22 cellular contexts compared by ENCODE assay signal in the genomic region with DNA sequence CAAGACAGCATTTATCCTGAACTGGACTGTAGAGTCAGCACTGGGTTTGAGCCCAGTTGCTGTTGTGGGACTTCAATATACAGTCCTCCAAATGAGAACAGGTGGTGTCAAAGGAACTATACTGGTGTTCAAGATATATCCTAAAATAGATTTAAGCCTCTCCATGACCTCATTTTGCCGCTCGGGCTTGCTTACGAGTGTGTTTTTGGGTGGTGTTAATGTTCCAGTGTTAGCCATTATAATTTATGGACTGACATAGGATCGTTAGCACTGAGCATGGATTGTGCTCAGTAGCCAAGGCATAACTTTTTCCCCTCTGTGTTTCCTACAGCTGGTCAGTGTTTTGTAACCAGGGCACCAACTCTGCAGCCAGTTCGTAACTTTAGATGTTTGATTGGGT.
A peak's percentile ranks its signal among the peaks of the same experiment; 100 is the strongest.
DNase-seq lines count a peak whose midpoint lies in the region; ATAC-seq and TF ChIP-seq lines count a peak whose summit lies in the region.
"Had no signal": no experiment of that assay in that cellular context is flagged by ENCODE, and none has a peak within 500 bp of the region (broad histone marks: within the 10 kb centered on the region; RNA-seq: fewer than 3 reads in every experiment).

No MANE protein-coding gene starts in this region.

- ATAC-seq in gastrocnemius medialis = peak; percentile 98
- no peak for ATAC-seq in activated CD8-positive, alpha-beta T cell treated with anti-CD3 and anti-CD28 coated beads for 36 hours
- ATAC-seq: CD8-positive, alpha-beta T cell; GM12878; GM23338 had no signal

- no peaks in the 10 kb centered on the region for H3K4me1 Mint-ChIP-seq in activated CD8-positive, alpha-beta T cell treated with anti-CD3 and anti-CD28 coated beads for 36 hours (ENCODE audit: low read depth)
- H3K4me1 Mint-ChIP-seq: CD4-positive, CD25-positive, alpha-beta regulatory T cell had no signal

- H3K27me3 ChIP-seq in SJCRH30 (no peaks in the 10 kb centered on the region), gastrocnemius medialis (no peaks in the 10 kb centered on the region)
- H3K27me3 ChIP-seq: BLaER1 had no signal

- H3K9me3 Mint-ChIP-seq in activated CD8-positive, alpha-beta T cell treated with anti-CD3 and anti-CD28 coated beads for 36 hours = peaks cover 1% of the 10 kb centered on the region
- H3K9me3 Mint-ChIP-seq: GM23338 had no signal

- H3K9me3 ChIP-seq in SJCRH30 (replicated peaks) (no peaks in the 10 kb centered on the region), gastrocnemius medialis (no peaks in the 10 kb centered on the region)
- H3K9me3 ChIP-seq: BLaER1, Caco-2, HAP-1 had no signal

- in situ Hi-C loops in G401 (cut with HindIII; ENCODE audit: low sequenced_read_pairs) = no loop called here
- in situ Hi-C loops in gastrocnemius medialis (cut with MboI; ENCODE audit: low sequenced_read_pairs in 4 of 4) = no loop called here
- in situ Hi-C loops in GM13977 (cut with MboI; ENCODE audit: low pct_unique_long_range_greater_than_20kb, low sequenced_read_pairs, unreplicated experiment) = no loop called here

- TF ChIP-seq CTCF in gastrocnemius medialis (IDR thresholded peaks at IDR 0.05 in 4 of 5, conservative IDR thresholded peaks at IDR 0.05 in 1 of 5) = no peak
- no peak for TF ChIP-seq CTCF in RWPE1 (conservative IDR thresholded peaks at IDR 0.05; ENCODE audit: low read depth)
- TF ChIP-seq CTCF in GM13977 (IDR thresholded peaks at IDR 0.05; ENCODE audit: extremely low read depth, insufficient read depth, missing control alignments) = no peak
- no peak for TF ChIP-seq CTCF in activated CD8-positive, alpha-beta T cell treated with anti-CD3 and anti-CD28 coated beads for 36 hours (IDR thresholded peaks at IDR 0.05)

- POLR2A ChIA-PET in RWPE1 (lab: Yijun Ruan, JAX; ENCODE audit: low non-redundant PET) = no interaction called here
- POLR2A ChIA-PET in activated CD8-positive, alpha-beta T cell treated with anti-CD3 and anti-CD28 coated beads for 36 hours (lab: Charles Lee) = no interaction called here

- no peak for TF ChIP-seq POLR2A in gastrocnemius medialis (IDR thresholded peaks at IDR 0.05)

- H3K4me1 ChIP-seq in SJCRH30 (peaks cover 2% of the 10 kb centered on the region; the same call in 1 of the 2 replicates), gastrocnemius medialis (peaks cover 10 to 16% of the 10 kb centered on the region in 2 donors)
- H3K4me1 ChIP-seq: BLaER1, Caco-2, HAP-1 had no signal

- H3K36me3 Mint-ChIP-seq in activated CD8-positive, alpha-beta T cell treated with anti-CD3 and anti-CD28 coated beads for 36 hours (ENCODE audit: low read depth) = no peaks in the 10 kb centered on the region
- H3K36me3 Mint-ChIP-seq: CD4-positive, CD25-positive, alpha-beta regulatory T cell; CD8-positive, alpha-beta T cell had no signal

- peaks cover under 1% of the 10 kb centered on the region for H3K27me3 Mint-ChIP-seq in activated CD8-positive, alpha-beta T cell treated with anti-CD3 and anti-CD28 coated beads for 36 hours
- H3K27me3 Mint-ChIP-seq: B cell; CD4-positive, CD25-positive, alpha-beta regulatory T cell had no signal

- H3K4me3 Mint-ChIP-seq in activated CD8-positive, alpha-beta T cell treated with anti-CD3 and anti-CD28 coated beads for 36 hours = no peak overlapping the region
- H3K4me3 Mint-ChIP-seq: B cell; CD4-positive, CD25-positive, alpha-beta regulatory T cell; CD8-positive, alpha-beta T cell; GM23338; HFFc6 had no signal

- DNase-seq in G401 (ENCODE audit: low spot score) (peak; percentile 2), SJCRH30 (peak; percentile 36 to 58), myocyte (ENCODE audit: low read depth) (peak; percentile 84), gastrocnemius medialis (peak; percentile 70 to 85), RWPE1 (ENCODE audit: low spot score) (no peak), GM13977 (ENCODE audit: low spot score) (no peak), NCI-H2196 treated with DMSO at 0.1 percent for 48 hours (lab: John Stamatoyannopoulos, UW; ENCODE audit: unreplicated experiment) (no peak)
- no peak for DNase-seq in activated CD8-positive, alpha-beta T cell treated with anti-CD3 and anti-CD28 coated beads for 36 hours
- DNase-seq: Caco-2; CD4-positive, CD25-positive, alpha-beta regulatory T cell; CD8-positive, alpha-beta T cell; DMS153; DND-41; GDM1; HFFc6 had no signal

- intact Hi-C loops in gastrocnemius medialis (cut with DNase I; ENCODE audit: low total_unique reads) = loop anchor here (1.0 to 10.0 kb wide), 4 partner anchors 37 to 878 kb away; partner anchors contain the start of gene TLE1
- intact Hi-C loops in activated CD8-positive, alpha-beta T cell treated with anti-CD3 and anti-CD28 coated beads for 36 hours (cut with micrococcal nuclease) = no loop called here

- H3K36me3 ChIP-seq in SJCRH30 (no peaks in the 10 kb centered on the region), gastrocnemius medialis (no peaks in the 10 kb centered on the region)
- H3K36me3 ChIP-seq: BLaER1, HAP-1 had no signal

- H3K27ac ChIP-seq in SJCRH30 (no peak overlapping the region), gastrocnemius medialis (peak overlapping the region; percentile 48 to 82 (median 72)), RWPE1 (no peak overlapping the region)
- H3K27ac ChIP-seq: 22Rv1, BLaER1, C4-2B had no signal

- no peak overlapping the region for H3K27ac Mint-ChIP-seq in activated CD8-positive, alpha-beta T cell treated with anti-CD3 and anti-CD28 coated beads for 36 hours
- H3K27ac Mint-ChIP-seq: B cell; CD4-positive, CD25-positive, alpha-beta regulatory T cell; CD8-positive, alpha-beta T cell; GM23338; HFFc6 had no signal

- CTCF ChIA-PET in RWPE1 (lab: Yijun Ruan, JAX) = no interaction called here
- CTCF ChIA-PET in activated CD8-positive, alpha-beta T cell treated with anti-CD3 and anti-CD28 coated beads for 36 hours (lab: Charles Lee) = no interaction called here

- H3K4me3 ChIP-seq in SJCRH30 (no peak overlapping the region), gastrocnemius medialis (no peak overlapping the region)
- H3K4me3 ChIP-seq: BLaER1, GM12878, GM23338, HAP-1 had no signal

Comparison
In these comparisons a context has a peak if more than half of its experiments do, and no peak if none do; other contexts are left out.
1. DNase-seq: peak in G401 (single experiment), SJCRH30 (2 of 2), myocyte (single experiment) and gastrocnemius medialis (2 of 2); none in RWPE1 (single experiment), GM13977 (single experiment), activated CD8-positive, alpha-beta T cell treated with anti-CD3 and anti-CD28 coated beads for 36 hours (single experiment) and NCI-H2196 treated with DMSO at 0.1 percent for 48 hours (single experiment).
2. H3K27ac ChIP-seq: peak in gastrocnemius medialis (4 of 4); none in SJCRH30 (single experiment) and RWPE1 (single experiment).